Comparison of ENCODE assay signal across 34 cellular contexts in genomic region chr11:105357146-105357545, GRCh38.
"Had no signal": no experiment of that assay in that cellular context is flagged by ENCODE, and none has a peak within 500 bp of the region (broad histone marks: within the 10 kb centered on the region; RNA-seq: fewer than 3 reads in every experiment).

No MANE protein-coding gene starts in this region.

- H3K9me3 ChIP-seq: adrenal gland, body of pancreas, breast epithelium, SJSA1 had no signal

- H3K4me2 ChIP-seq: KMS-11 had no signal

- H3K27ac ChIP-seq: adrenal gland, body of pancreas, breast epithelium, KMS-11, SJSA1, VCaP had no signal

- H3K36me3 ChIP-seq: adrenal gland, breast epithelium, SJSA1 had no signal

- DNase-seq: activated B cell treated with CpG ODN at 0.5 μM for 24 hours; activated CD4-positive, alpha-beta memory T cell treated with anti-CD3 and anti-CD28 coated beads for 36 hours; activated CD4-positive, alpha-beta T cell treated with anti-CD3 and anti-CD28 coated beads for 4 hours; activated CD4-positive, alpha-beta T cell treated with anti-CD3 and anti-CD28 coated beads, Interleukin-2, amount 50 U/mL, for 1 hour; activated CD4-positive, CD25-positive, alpha-beta regulatory T cell treated with anti-CD3 and anti-CD28 coated beads, Interleukin-2, amount 50 U/mL, for 72 hours; activated CD8-positive, alpha-beta memory T cell treated with anti-CD3 and anti-CD28 coated beads, Interleukin-2, amount 50 U/mL, for 4 hours; activated gamma-delta T cell treated with Interleukin-2 at 50 U/mL for 16 hours; activated naive CD4-positive, alpha-beta T cell treated with anti-CD3 and anti-CD28 coated beads for 36 hours; activated T-cell treated with anti-CD3 and anti-CD28 coated beads for 4 hours; activated T-cell treated with anti-CD3 and anti-CD28 coated beads, Interleukin-2, amount 50 U/mL, for 4 hours; adrenal gland; NCI-H1092 treated with DMSO at 0.1 percent for 48 hours; NCI-H1417; NCI-H187 treated with DMSO at 0.1 percent for 48 hours; NCI-H2081; NCI-H2171; NCI-H2227 treated with DMSO at 0.1 percent for 48 hours; NCI-H446; NCI-H510A treated with DMSO at 0.1 percent for 48 hours; NCI-H69; RPMI8226; SHP77 treated with DMSO at 0.1 percent for 48 hours; T-helper 1 cell; T-helper 2 cell; T-helper 9 cell had no signal

- H3K27me3 ChIP-seq: adrenal gland, body of pancreas, breast epithelium, SJSA1 had no signal

- H3K27me3 Mint-ChIP-seq: activated B cell treated with CpG ODN at 0.5 μM for 24 hours had no signal

- ATAC-seq: activated naive CD4-positive, alpha-beta T cell treated with anti-CD3 and anti-CD28 coated beads, Interleukin-2, amount 50 U/mL, for 72 hours; activated T-cell treated with anti-CD3 and anti-CD28 coated beads, Interleukin-2, amount 50 U/mL, for 4 hours; body of pancreas; Panc1; SK-N-SH treated with all-trans-retinoic acid at 6 μM for 48 hours had no signal

- H3K27ac Mint-ChIP-seq: activated B cell treated with CpG ODN at 0.5 μM for 24 hours; activated CD4-positive, alpha-beta memory T cell treated with anti-CD3 and anti-CD28 coated beads for 36 hours; activated naive CD4-positive, alpha-beta T cell treated with anti-CD3 and anti-CD28 coated beads for 36 hours; activated naive CD4-positive, alpha-beta T cell treated with anti-CD3 and anti-CD28 coated beads, Interleukin-2, amount 50 U/mL, for 72 hours; activated T-helper 1 cell treated with anti-CD3 and anti-CD28 coated beads, Interleukin-12 subunit alpha, Interleukin-12 subunit beta, Interleukin-2, Interleukin-4 antibody, amounts not matched to agents 30 ng/mL and 10 ng/mL and 1 ng/mL, durations not matched to agents 14 hours and 24 hours and 36 hours had no signal

- H3K36me3 Mint-ChIP-seq: activated CD4-positive, alpha-beta memory T cell treated with anti-CD3 and anti-CD28 coated beads for 36 hours; activated naive CD4-positive, alpha-beta T cell treated with anti-CD3 and anti-CD28 coated beads, Interleukin-2, amount 50 U/mL, for 72 hours had no signal

- H3K4me3 Mint-ChIP-seq: activated B cell treated with CpG ODN at 0.5 μM for 24 hours; activated CD4-positive, alpha-beta memory T cell treated with anti-CD3 and anti-CD28 coated beads for 36 hours; activated naive CD4-positive, alpha-beta T cell treated with anti-CD3 and anti-CD28 coated beads for 36 hours; activated T-cell treated with anti-CD3 and anti-CD28 coated beads, Interleukin-2, amount 50 U/mL, for 4 hours; activated T-helper 1 cell treated with anti-CD3 and anti-CD28 coated beads, Interleukin-12 subunit alpha, Interleukin-12 subunit beta, Interleukin-2, Interleukin-4 antibody, amounts not matched to agents 30 ng/mL and 10 ng/mL and 1 ng/mL, durations not matched to agents 14 hours and 24 hours and 36 hours had no signal

- H3K4me1 Mint-ChIP-seq: activated B cell treated with CpG ODN at 0.5 μM for 24 hours had no signal

- H3K4me1 ChIP-seq: adrenal gland, body of pancreas, breast epithelium, SJSA1 had no signal

- H3K9me3 Mint-ChIP-seq: activated B cell treated with CpG ODN at 0.5 μM for 24 hours; activated CD4-positive, alpha-beta memory T cell treated with anti-CD3 and anti-CD28 coated beads for 36 hours; activated naive CD4-positive, alpha-beta T cell treated with anti-CD3 and anti-CD28 coated beads for 36 hours; activated naive CD4-positive, alpha-beta T cell treated with anti-CD3 and anti-CD28 coated beads, Interleukin-2, amount 50 U/mL, for 72 hours; activated T-cell treated with anti-CD3 and anti-CD28 coated beads, Interleukin-2, amount 50 U/mL, for 4 hours; activated T-helper 1 cell treated with anti-CD3 and anti-CD28 coated beads, Interleukin-12 subunit alpha, Interleukin-12 subunit beta, Interleukin-2, Interleukin-4 antibody, amounts not matched to agents 30 ng/mL and 10 ng/mL and 1 ng/mL, durations not matched to agents 14 hours and 24 hours and 36 hours had no signal

- H3K4me3 ChIP-seq: adrenal gland, body of pancreas, breast epithelium, SJSA1 had no signal

- H3K9ac ChIP-seq: KMS-11 had no signal
